ENCODE assay signal across 8 cellular contexts in genomic region chr12:6370994-6371754, GRCh38. TPM values are rescaled to one million over a fixed set of nuclear protein-coding genes. Genes with fewer than 3 reads are reported as not detected.
DNase-seq lines count a peak whose midpoint lies in the region; ATAC-seq, FAIRE-seq and TF ChIP-seq lines count a peak whose summit lies in the region.

No MANE protein-coding gene starts in this region.

- H3K4me3 ChIP-seq in fibroblast of the aortic adventitia (ENCODE audit: low read depth, low read length) (no peak overlapping the region), small intestine (ENCODE audit: low read depth in 1 of 2, low read length in 2 of 2) (no peak overlapping the region), esophagus muscularis mucosa (no peak overlapping the region)

- ATAC-seq in activated naive CD4-positive, alpha-beta T cell treated with anti-CD3 and anti-CD28 coated beads, Interleukin-2, amount 50 U/mL, for 72 hours, result peak in 1 of 2 donors; percentile 15
- ATAC-seq in GM19452 (IDR thresholded peaks at IDR 0.05; ENCODE audit: unreplicated experiment), result no peak

- intact Hi-C loops in esophagus muscularis mucosa (cut with DNase I), result no loop called here

- H3K27ac ChIP-seq in small intestine (ENCODE audit: low read depth in 1 of 2, low read length in 1 of 2) (peak overlapping the region; percentile 49 to 74), esophagus muscularis mucosa (replicated peaks in 1 of 4) (peak overlapping the region in 1 of 4 donors; percentile 69)

- H3K9me3 ChIP-seq in small intestine (ENCODE audit: control insufficient read depth, low read depth), result no peaks in the 10 kb centered on the region
- H3K9me3 ChIP-seq in esophagus muscularis mucosa, result no peaks in the 10 kb centered on the region

- no peak for TF ChIP-seq EP300 in esophagus muscularis mucosa (IDR thresholded peaks at IDR 0.05)

- FAIRE-seq in small intestine (lab: Jason Lieb, UNC), result no peak

- peak overlapping the region; percentile 7 to 22 for H3K27ac Mint-ChIP-seq in activated naive CD4-positive, alpha-beta T cell treated with anti-CD3 and anti-CD28 coated beads, Interleukin-2, amount 50 U/mL, for 72 hours

- H3K36me3 Mint-ChIP-seq in activated naive CD4-positive, alpha-beta T cell treated with anti-CD3 and anti-CD28 coated beads, Interleukin-2, amount 50 U/mL, for 72 hours, result no peaks in the 10 kb centered on the region

- TF ChIP-seq POLR2A in esophagus muscularis mucosa (IDR thresholded peaks at IDR 0.05; ENCODE audit: low read depth), result no peak

- H3K4me1 ChIP-seq in small intestine (ENCODE audit: control insufficient read depth in 2 of 2, insufficient read depth in 1 of 2, low read depth in 1 of 2, low read length in 1 of 2) (peaks cover 4 to 6% of the 10 kb centered on the region in 2 donors), esophagus muscularis mucosa (peaks cover 4 to 37% (median 26%) of the 10 kb centered on the region in 4 donors)

- H3K36me3 ChIP-seq in small intestine (ENCODE audit: control insufficient read depth in 2 of 2, insufficient read depth in 2 of 2, low read length in 2 of 2) (no peaks in the 10 kb centered on the region), esophagus muscularis mucosa (no peaks in the 10 kb centered on the region)

- WGBS in small intestine, 3 donors, result 15 to 43% (median 31%) methylated on average over 14 to 15 of the region's 15 CpGs
- 51% methylated on average over 15 of the region's 15 CpGs for WGBS in esophagus muscularis mucosa

- peak; percentile 25 for TF ChIP-seq CTCF in fibroblast of the aortic adventitia (IDR thresholded peaks at IDR 0.05; ENCODE audit: insufficient read depth, low read length)
- TF ChIP-seq CTCF in esophagus muscularis mucosa (IDR thresholded peaks at IDR 0.05), result no peak

- DNase-seq in activated naive CD4-positive, alpha-beta T cell treated with anti-CD3 and anti-CD28 coated beads, Interleukin-2, amount 50 U/mL, for 72 hours (ENCODE audit: low spot score in 2 of 2), result no peak
- DNase-seq in activated naive CD4-positive, alpha-beta T cell treated with Interleukin-2 at 50 U/mL for 16 hours, result no peak
- DNase-seq in RKO (ENCODE audit: low spot score) (peak; percentile 74), fibroblast of the aortic adventitia (ENCODE audit: low read depth) (no peak), small intestine (peak; percentile 87), esophagus muscularis mucosa (ENCODE audit: extremely low spot score) (no peak), GM03348 (ENCODE audit: low spot score) (no peak)

- H3K9me3 Mint-ChIP-seq in activated naive CD4-positive, alpha-beta T cell treated with anti-CD3 and anti-CD28 coated beads, Interleukin-2, amount 50 U/mL, for 72 hours, result no peaks in the 10 kb centered on the region

- H3K27me3 ChIP-seq in small intestine (ENCODE audit: control insufficient read depth in 2 of 2, insufficient read depth in 2 of 2, low read length in 2 of 2) (no peaks in the 10 kb centered on the region), esophagus muscularis mucosa (no peaks in the 10 kb centered on the region)

RNA-seq across cellular contexts. Expression of gene SCNN1A, which starts 4.2 kb away (rescaled TPM):
- 1 to 10 TPM; 1.1 to 2.8 TPM for total RNA-seq in activated naive CD4-positive, alpha-beta T cell treated with anti-CD3 and anti-CD28 coated beads, Interleukin-2, amount 50 U/mL, for 72 hours
- total RNA-seq in fibroblast of the aortic adventitia (ENCODE audit: low replicate concordance), result under 0.01 TPM in 1 of 2 replicates, not detected in the other
- polyA plus RNA-seq in small intestine, result 10 to 100 TPM; 12.3 to 18.9 (median 14.4) TPM
- total RNA-seq in esophagus muscularis mucosa, result 1 to 10 TPM in 3 of 4 donors, under 1 TPM in 1; 0.83 to 3.3 (median 1.8) TPM

RNA-seq across cellular contexts. Expression of gene LTBR, which starts 12.8 kb away (rescaled TPM):
- 1 to 10 TPM; 2.0 to 3.1 TPM for total RNA-seq in activated naive CD4-positive, alpha-beta T cell treated with anti-CD3 and anti-CD28 coated beads, Interleukin-2, amount 50 U/mL, for 72 hours
- total RNA-seq in fibroblast of the aortic adventitia (ENCODE audit: low replicate concordance) (71.8 and 93.7 TPM in 2 replicates), esophagus muscularis mucosa (100 to 1,000 TPM; 117 to 144 (median 137) TPM)
- 10 to 100 TPM; 56.5 to 80.9 (median 65.5) TPM for polyA plus RNA-seq in small intestine

RNA-seq across cellular contexts. Expression of gene TNFRSF1A, which starts 29.3 kb away (rescaled TPM):
- 10 to 100 TPM; 49.3 to 62.6 TPM for total RNA-seq in activated naive CD4-positive, alpha-beta T cell treated with anti-CD3 and anti-CD28 coated beads, Interleukin-2, amount 50 U/mL, for 72 hours
- total RNA-seq in fibroblast of the aortic adventitia (ENCODE audit: low replicate concordance) (146 and 207 TPM in 2 replicates), esophagus muscularis mucosa (100 to 1,000 TPM; 146 to 464 (median 247) TPM)
- 100 to 1,000 TPM in 1 of 3 donors, 10 to 100 TPM in 2; 77.2 to 102 (median 92.9) TPM for polyA plus RNA-seq in small intestine

Comparison
In these comparisons a context has a peak if more than half of its experiments do, and no peak if none do; other contexts are left out.
1. DNase-seq: peak in RKO (single experiment) and small intestine (single experiment); none in activated naive CD4-positive, alpha-beta T cell treated with anti-CD3 and anti-CD28 coated beads, Interleukin-2, amount 50 U/mL, for 72 hours (0 of 2), activated naive CD4-positive, alpha-beta T cell treated with Interleukin-2 at 50 U/mL for 16 hours (single experiment), fibroblast of the aortic adventitia (single experiment), esophagus muscularis mucosa (single experiment) and GM03348 (single experiment).
2. RNA of gene LTBR, which starts 12.8 kb away (total RNA-seq): 117 to 144 TPM in esophagus muscularis mucosa and 71.8 to 93.7 TPM in fibroblast of the aortic adventitia; 2.0 to 3.1 TPM in activated naive CD4-positive, alpha-beta T cell treated with anti-CD3 and anti-CD28 coated beads, Interleukin-2, amount 50 U/mL, for 72 hours; every median in the first group is over 10 times any median in the second.